22 cellular contexts compared by ENCODE assay signal in the genomic region with DNA sequence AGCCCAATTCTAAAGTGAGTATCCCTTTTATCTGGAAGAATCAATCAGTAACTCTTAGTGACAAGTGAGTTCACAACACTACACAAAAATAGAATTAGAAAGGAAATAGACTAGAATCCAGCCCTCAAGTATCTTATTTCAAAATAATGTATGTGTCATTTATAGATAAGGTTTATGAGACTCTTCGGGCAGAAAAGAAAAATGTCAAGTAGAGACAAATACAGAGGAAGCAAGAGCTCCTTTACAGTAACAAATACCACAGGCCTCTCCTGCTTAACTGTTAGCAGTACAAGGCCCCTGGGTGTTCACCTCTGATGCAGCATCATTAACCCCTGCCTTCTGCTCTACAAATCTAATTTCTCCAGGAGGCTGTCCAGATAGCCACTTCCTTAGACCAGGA.
DNase-seq lines count a peak whose midpoint lies in the region; ATAC-seq, FAIRE-seq and TF ChIP-seq lines count a peak whose summit lies in the region.
"Had no signal": no experiment of that assay in that cellular context is flagged by ENCODE, and none has a peak within 500 bp of the region (broad histone marks: within the 10 kb centered on the region; RNA-seq: fewer than 3 reads in every experiment).

No MANE protein-coding gene starts in this region.

- H3K36me3 Mint-ChIP-seq in chondrocyte (ENCODE audit: low read depth) (peaks cover 5% of the 10 kb centered on the region), neural progenitor cell (peaks cover 17% of the 10 kb centered on the region)

- H3K9me2 ChIP-seq in SK-N-SH: no peaks in the 10 kb centered on the region

- H3K9me3 Mint-ChIP-seq in chondrocyte (ENCODE audit: low read depth): peaks cover 6% of the 10 kb centered on the region
- no peaks in the 10 kb centered on the region for H3K9me3 Mint-ChIP-seq in neural progenitor cell
- H3K9me3 Mint-ChIP-seq: H9 had no signal

- H3K4me1 Mint-ChIP-seq in chondrocyte (ENCODE audit: low read depth): peaks cover 13% of the 10 kb centered on the region
- H3K4me1 Mint-ChIP-seq in neural progenitor cell: peaks cover 14% of the 10 kb centered on the region
- H3K4me1 Mint-ChIP-seq: H9 had no signal

- CTCF ChIA-PET in HEK293 (lab: Yijun Ruan, JAX): interaction anchor here (0.6 to 1.4 kb wide), 3 partner anchors 77 to 1053 kb away, joined by 3 to 4 read pairs (median 4); a partner anchor contains a TSS
- CTCF ChIA-PET in SK-N-SH (lab: Yijun Ruan, JAX): no interaction called here

- POLR2A ChIA-PET in HEK293 (lab: Yijun Ruan, JAX): no interaction called here
- POLR2A ChIA-PET in SK-N-SH (lab: Yijun Ruan, JAX): no interaction called here

- peaks cover 12% of the 10 kb centered on the region for H3K4me1 ChIP-seq in HEK293 (ENCODE audit: control insufficient read depth, insufficient read depth, low read length)
- H3K4me1 ChIP-seq in SK-N-SH (ENCODE audit: control insufficient read depth in 1 of 2, insufficient read depth in 2 of 2, low read depth in 1 of 2, low read length in 1 of 2): peaks cover 3 to 15% of the 10 kb centered on the region in 2 experiments; a peak in 3 of 4 replicates
- H3K4me1 ChIP-seq in neural progenitor cell: peaks cover 14% of the 10 kb centered on the region
- H3K4me1 ChIP-seq: lower lobe of right lung, pancreas had no signal

- H3K79me2 ChIP-seq in SK-N-SH (ENCODE audit: insufficient read depth): no peaks in the 10 kb centered on the region
- H3K79me2 ChIP-seq in neural progenitor cell (ENCODE audit: low read depth): no peaks in the 10 kb centered on the region

- TF ChIP-seq CTCF in HEK293 (tag by site-specific recombination; IDR thresholded peaks at IDR 0.05): no peak
- no peak for TF ChIP-seq CTCF in SK-N-SH (IDR thresholded peaks at IDR 0.05)
- TF ChIP-seq CTCF in chondrocyte (IDR thresholded peaks at IDR 0.05): no peak
- no peak for TF ChIP-seq CTCF in neural progenitor cell (IDR thresholded peaks at IDR 0.05)
- TF ChIP-seq CTCF in GM10266 (IDR thresholded peaks at IDR 0.05; ENCODE audit: control insufficient read depth, insufficient read depth, low read depth, missing control alignments): no peak

- H3K9ac ChIP-seq in SK-N-SH: no peak overlapping the region
- no peak overlapping the region for H3K9ac ChIP-seq in neural progenitor cell

- H3K27ac Mint-ChIP-seq in chondrocyte (ENCODE audit: unreplicated experiment) (peak overlapping the region; percentile 36), neural progenitor cell (peak overlapping the region; percentile 86)

- no peaks in the 10 kb centered on the region for H4K20me1 ChIP-seq in SK-N-SH (ENCODE audit: insufficient read depth)
- H4K20me1 ChIP-seq in neural progenitor cell (ENCODE audit: low read depth): no peaks in the 10 kb centered on the region

- DNase-seq in SK-N-SH: no peak
- DNase-seq in chondrocyte (ENCODE audit: low spot score): no peak
- DNase-seq in neural progenitor cell (ENCODE audit: low spot score): no peak
- DNase-seq in activated CD8-positive, alpha-beta memory T cell treated with anti-CD3 and anti-CD28 coated beads for 24 hours: no peak
- no peak for DNase-seq in GM10266 (ENCODE audit: extremely low spot score)
- no peak for DNase-seq in urothelium cell line (ENCODE audit: low spot score)
- DNase-seq: activated CD4-positive, alpha-beta T cell treated with anti-CD3 and anti-CD28 coated beads for 48 hours; activated CD8-positive, alpha-beta memory T cell treated with anti-CD3 and anti-CD28 coated beads, Interleukin-2, amount 50 U/mL, for 4 hours; anterior cingulate cortex; H9; lower lobe of right lung; NCI-H1092; NCI-H2081; NCI-H526; pancreas; stimulated activated CD4-positive, alpha-beta T cell treated with anti-CD3 and anti-CD28 coated beads, Interleukin-2, amount 100 ng/mL, for 24 hours; T1000; uterus had no signal

- H2AFZ ChIP-seq in SK-N-SH (ENCODE audit: low read depth) (peak overlapping the region; percentile 27), neural progenitor cell (replicated peaks) (no peak overlapping the region)

- no peak overlapping the region for H3K4me3 Mint-ChIP-seq in chondrocyte (ENCODE audit: unreplicated experiment)
- H3K4me3 Mint-ChIP-seq in neural progenitor cell: no peak overlapping the region
- H3K4me3 Mint-ChIP-seq: H9 had no signal

- 17% methylated on average over 1 of the region's 1 CpG for WGBS in SK-N-SH (ENCODE audit: low lambda C conversion rate)

- TF ChIP-seq EP300 in SK-N-SH (IDR thresholded peaks at IDR 0.05; ENCODE audit: borderline replicate concordance in 1 of 2, low read depth in 1 of 2, low read length in 1 of 2): no peak

- no peak for TF ChIP-seq RAD21 in SK-N-SH (IDR thresholded peaks at IDR 0.05; ENCODE audit: low read length)

- H3K27ac ChIP-seq in HEK293 (ENCODE audit: extremely low read depth, low read depth, low read length) (no peak overlapping the region), SK-N-SH (ENCODE audit: low read depth in 2 of 2, low read length in 1 of 2) (peak overlapping the region; percentile 18 to 38; a peak in 3 of 4 replicates), neural progenitor cell (peak overlapping the region; percentile 19)
- H3K27ac ChIP-seq: coronary artery, lower lobe of right lung, pancreas, SJSA1, uterus had no signal

- no peak for ATAC-seq in GM21381 (IDR thresholded peaks at IDR 0.05; ENCODE audit: unreplicated experiment)
- ATAC-seq: pancreas had no signal

- no peak for FAIRE-seq in urothelium cell line (lab: Jason Lieb, UNC)
- FAIRE-seq: pancreas had no signal

- H3F3A ChIP-seq in SK-N-SH (replicated peaks; ENCODE audit: insufficient read depth) (peaks cover 6% of the 10 kb centered on the region), neural progenitor cell (ENCODE audit: low read depth) (no peaks in the 10 kb centered on the region)

- H3K27me3 Mint-ChIP-seq in chondrocyte (ENCODE audit: low read depth): no peaks in the 10 kb centered on the region
- no peaks in the 10 kb centered on the region for H3K27me3 Mint-ChIP-seq in neural progenitor cell (ENCODE audit: insufficient read depth, low read depth)

- H3K27me3 ChIP-seq in SK-N-SH (ENCODE audit: insufficient read depth) (no peaks in the 10 kb centered on the region), neural progenitor cell (no peaks in the 10 kb centered on the region)
- H3K27me3 ChIP-seq: pancreas, SJSA1, uterus had no signal

- H3K36me3 ChIP-seq in HEK293 (ENCODE audit: control insufficient read depth in 2 of 2, insufficient read depth in 1 of 2, low read length in 2 of 2): no peaks in the 10 kb centered on the region
- peaks cover 0 to 5% of the 10 kb centered on the region in 2 experiments for H3K36me3 ChIP-seq in SK-N-SH (replicated peaks in 1 of 2; ENCODE audit: control insufficient read depth in 1 of 2, insufficient read depth in 2 of 2, low read length in 1 of 2)
- peaks cover 5% of the 10 kb centered on the region for H3K36me3 ChIP-seq in neural progenitor cell
- H3K36me3 ChIP-seq: lower lobe of right lung, pancreas, SJSA1, uterus had no signal

- H3K9me3 ChIP-seq in HEK293 (ENCODE audit: control insufficient read depth, insufficient read depth, low read depth, low read length) (no peaks in the 10 kb centered on the region), SK-N-SH (no peaks in the 10 kb centered on the region), neural progenitor cell (ENCODE audit: low read depth) (no peaks in the 10 kb centered on the region)
- H3K9me3 ChIP-seq: lower lobe of right lung, pancreas, SJSA1, uterus had no signal

- H3K4me3 ChIP-seq in HEK293 (ENCODE audit: low read depth, low read length) (no peak overlapping the region), SK-N-SH (ENCODE audit: low read depth in 2 of 2, low read length in 1 of 2) (no peak overlapping the region), neural progenitor cell (no peak overlapping the region)
- H3K4me3 ChIP-seq: coronary artery, lower lobe of right lung, pancreas, SJSA1, uterus had no signal

- H3K4me2 ChIP-seq in SK-N-SH (peak overlapping the region; percentile 35; the same call in 1 of the 2 replicates), neural progenitor cell (no peak overlapping the region)

TF ChIP-seq in HEK293, 187 proteins besides CTCF, POLR2A, EP300 and RAD21 (continues in another document):
- TF ChIP-seq TRIM28 (IDR thresholded peaks at IDR 0.05; ENCODE audit: borderline replicate concordance, low read length) (0 out of 2 replicates have a peak, but pooled peaks have one; percentile 39), FEZF1 (tag by site-specific recombination; IDR thresholded peaks at IDR 0.05) (peak; percentile 42; the same call in 1 of the 2 replicates), ZNF843 (tag by site-specific recombination; IDR thresholded peaks at IDR 0.05) (peak; percentile 56; the same call in 1 of the 2 replicates), OSR2 (tag by site-specific recombination; IDR thresholded peaks at IDR 0.05) (0 out of 2 replicates have a peak, but pooled peaks have one; percentile 34)

TF ChIP-seq in SK-N-SH, 30 proteins besides CTCF, POLR2A, EP300 and RAD21:
- TF ChIP-seq RXRA (IDR thresholded peaks at IDR 0.05; ENCODE audit: borderline replicate concordance, low read depth) (no peak), ELF1 (IDR thresholded peaks at IDR 0.05) (no peak), SMC3 (IDR thresholded peaks at IDR 0.05; ENCODE audit: low read depth, low read length) (no peak), MEF2A (IDR thresholded peaks at IDR 0.05; ENCODE audit: borderline replicate concordance, low read depth) (0 out of 2 replicates have a peak, but pooled peaks have one; percentile 21)
